18 cellular contexts compared by ENCODE assay signal in genomic region chr1:48756704-48757316, GRCh38. TPM values are rescaled to one million over a fixed set of nuclear protein-coding genes. Genes with fewer than 3 reads are reported as not detected.
"Had no signal": no experiment of that assay in that cellular context is flagged by ENCODE, and none has a peak within 500 bp of the region (broad histone marks: within the 10 kb centered on the region; RNA-seq: fewer than 3 reads in every experiment).

No MANE protein-coding gene starts in this region.

- H3K27ac Mint-ChIP-seq: effector memory CD8-positive, alpha-beta T cell; nephron had no signal

- H3K4me1 ChIP-seq: breast epithelium, tibial nerve, uterus had no signal

- H3K36me3 ChIP-seq: uterus had no signal

- H3K27me3 ChIP-seq: ascending aorta, breast epithelium, tibial nerve, uterus had no signal

- H3K27me3 Mint-ChIP-seq: effector memory CD8-positive, alpha-beta T cell had no signal

- H3K4me3 ChIP-seq: ascending aorta, breast epithelium, tibial nerve, uterus had no signal

- H3K4me3 Mint-ChIP-seq: effector memory CD8-positive, alpha-beta T cell; nephron had no signal

- DNase-seq: activated CD4-positive, alpha-beta T cell treated with anti-CD3 and anti-CD28 coated beads for 48 hours; activated naive CD4-positive, alpha-beta T cell; cerebellar nuclear complex; dermis blood vessel endothelial cell; effector memory CD8-positive, alpha-beta T cell; foreskin melanocyte; nucleus accumbens; posterior cingulate gyrus; retina; stimulated activated CD4-positive, alpha-beta T cell treated with anti-CD3 and anti-CD28 coated beads, Interleukin-12 subunit alpha, Interleukin-12 subunit beta, amount 100 ng/mL, for 4 hours; stimulated activated CD4-positive, alpha-beta T cell treated with anti-CD3 and anti-CD28 coated beads, Interleukin-2, amount 100 ng/mL, for 24 hours; substantia nigra; uterus had no signal

- ATAC-seq: effector memory CD8-positive, alpha-beta T cell had no signal

- H3K9me3 Mint-ChIP-seq: effector memory CD8-positive, alpha-beta T cell; nephron had no signal

- H3K9me3 ChIP-seq: ascending aorta, breast epithelium, tibial nerve, uterus had no signal

- H3K27ac ChIP-seq: ascending aorta, breast epithelium, tibial nerve, uterus had no signal

RNA-seq across cellular contexts. Expression of gene BEND5, which starts 19.9 kb away (rescaled TPM):
- total RNA-seq: fibroblast of lung had no signal
